ENCODE assay signal across 15 cellular contexts in the genomic region with DNA sequence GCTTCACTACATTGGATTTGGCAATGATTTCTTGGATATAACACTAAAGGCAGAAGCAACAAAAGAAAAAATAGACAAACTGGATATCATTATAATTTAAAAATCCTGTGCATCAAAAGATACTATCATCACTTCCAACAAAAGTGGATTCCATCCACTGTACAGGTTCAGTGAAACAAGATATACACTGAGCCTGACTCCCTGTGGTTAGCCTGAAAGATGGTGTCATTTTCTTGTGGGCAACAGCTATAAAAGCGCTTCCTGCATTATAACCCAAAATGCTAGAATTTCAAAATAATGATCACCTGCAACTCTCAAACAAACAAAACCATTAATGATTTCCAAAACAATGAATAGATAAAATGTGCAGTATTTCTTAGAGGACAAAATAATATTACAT. TPM values are rescaled to one million over a fixed set of nuclear protein-coding genes. Genes with fewer than 3 reads are reported as not detected.
DNase-seq lines count a peak whose midpoint lies in the region; ATAC-seq and TF ChIP-seq lines count a peak whose summit lies in the region.
"Had no signal": no experiment of that assay in that cellular context is flagged by ENCODE, and none has a peak within 500 bp of the region (broad histone marks: within the 10 kb centered on the region; RNA-seq: fewer than 3 reads in every experiment).

No MANE protein-coding gene starts in this region.

- H3K27me3 Mint-ChIP-seq in natural killer cell (ENCODE audit: low read depth in 2 of 2), result peaks cover 6 to 7% of the 10 kb centered on the region in 2 donors
- H3K27me3 Mint-ChIP-seq in natural killer cell treated with Interleukin-12 subunit alpha and Interleukin-12 subunit beta and Interleukin-15 and Interleukin-18, amount 100 ng/mL, for 72 hours, result peaks cover 16 to 18% of the 10 kb centered on the region in 2 donors
- H3K27me3 Mint-ChIP-seq in immature natural killer cell (ENCODE audit: low read depth in 3 of 3), result peaks cover 1 to 12% (median 12%) of the 10 kb centered on the region in 3 donors

- H3K4me3 ChIP-seq in NB4 (ENCODE audit: low read depth, low read length), result no peak overlapping the region
- H3K4me3 ChIP-seq: BLaER1 treated with 17β-estradiol and CSF1 and Interleukin-3, amounts not matched to agents 10 nM and 100 nM had no signal

- peaks cover 0 to 2% of the 10 kb centered on the region in 2 donors for H3K9me3 Mint-ChIP-seq in natural killer cell
- peaks cover 4% of the 10 kb centered on the region for H3K9me3 Mint-ChIP-seq in natural killer cell treated with Interleukin-12 subunit alpha and Interleukin-12 subunit beta and Interleukin-15 and Interleukin-18, amount 100 ng/mL, for 72 hours
- H3K9me3 Mint-ChIP-seq in immature natural killer cell, result peaks cover 0 to 6% (median 2%) of the 10 kb centered on the region in 6 donors

- no peaks in the 10 kb centered on the region for H3K36me3 Mint-ChIP-seq in natural killer cell
- H3K36me3 Mint-ChIP-seq in natural killer cell treated with Interleukin-12 subunit alpha and Interleukin-12 subunit beta and Interleukin-15 and Interleukin-18, amount 100 ng/mL, for 72 hours, result peaks cover 12% of the 10 kb centered on the region
- H3K36me3 Mint-ChIP-seq in immature natural killer cell, result peaks cover 0 to 2% (median 0%) of the 10 kb centered on the region in 3 donors
- H3K36me3 Mint-ChIP-seq: CD8-positive, alpha-beta T cell had no signal

- DNase-seq in NOMO-1 treated with DMSO at 0.1 percent for 48 hours (lab: John Stamatoyannopoulos, UW; ENCODE audit: unreplicated experiment) (peak; percentile 6), NOMO-1 treated with dmso at 0.1 percent for 144 hours (lab: John Stamatoyannopoulos, UW; ENCODE audit: unreplicated experiment) (no peak), natural killer cell (no peak), NB4 (ENCODE audit: low read depth) (peak; percentile 5), immature natural killer cell (peak in 2 of 3 donors; percentile 2 to 6), NCI-H774 (lab: John Stamatoyannopoulos, UW) (no peak)
- no peak for DNase-seq in natural killer cell treated with Interleukin-12 subunit alpha and Interleukin-12 subunit beta and Interleukin-15 and Interleukin-18, amount 100 ng/mL, for 72 hours (ENCODE audit: low spot score)
- DNase-seq: Calu3; CD8-positive, alpha-beta T cell; DMS79 treated with DMSO at 0.1 percent for 48 hours; EL; H9 had no signal

- TF ChIP-seq CTCF in natural killer cell (IDR thresholded peaks at IDR 0.05), result no peak
- no peak for TF ChIP-seq CTCF in NB4 (IDR thresholded peaks at IDR 0.05; ENCODE audit: low read depth, low read length)

- no peak overlapping the region for H3K4me3 Mint-ChIP-seq in natural killer cell
- no peak overlapping the region for H3K4me3 Mint-ChIP-seq in natural killer cell treated with Interleukin-12 subunit alpha and Interleukin-12 subunit beta and Interleukin-15 and Interleukin-18, amount 100 ng/mL, for 72 hours
- H3K4me3 Mint-ChIP-seq in immature natural killer cell, result no peak overlapping the region
- H3K4me3 Mint-ChIP-seq: B cell; CD8-positive, alpha-beta T cell; H9 had no signal

- ATAC-seq in natural killer cell, result peak in 2 of 3 donors; percentile 36 to 48
- no peak for ATAC-seq in natural killer cell treated with Interleukin-12 subunit alpha and Interleukin-12 subunit beta and Interleukin-15 and Interleukin-18, amount 100 ng/mL, for 72 hours
- no peak for ATAC-seq in HG02759 (IDR thresholded peaks at IDR 0.05; ENCODE audit: unreplicated experiment)
- ATAC-seq: CD8-positive, alpha-beta T cell had no signal

- intact Hi-C loops in natural killer cell (cut with micrococcal nuclease), result no loop called here

- H3K27ac Mint-ChIP-seq in natural killer cell (no peak overlapping the region), immature natural killer cell (no peak overlapping the region)
- H3K27ac Mint-ChIP-seq in natural killer cell treated with Interleukin-12 subunit alpha and Interleukin-12 subunit beta and Interleukin-15 and Interleukin-18, amount 100 ng/mL, for 72 hours, result no peak overlapping the region
- H3K27ac Mint-ChIP-seq: B cell; CD8-positive, alpha-beta T cell; H9 had no signal

- peaks cover 8 to 9% of the 10 kb centered on the region in 2 donors for H3K4me1 Mint-ChIP-seq in natural killer cell
- H3K4me1 Mint-ChIP-seq in natural killer cell treated with Interleukin-12 subunit alpha and Interleukin-12 subunit beta and Interleukin-15 and Interleukin-18, amount 100 ng/mL, for 72 hours (ENCODE audit: low read depth in 2 of 2), result peaks cover 6 to 8% of the 10 kb centered on the region in 2 donors
- peaks cover 7 to 8% of the 10 kb centered on the region in 2 donors for H3K4me1 Mint-ChIP-seq in immature natural killer cell
- H3K4me1 Mint-ChIP-seq: B cell had no signal

- TF ChIP-seq POLR2A in NB4 (IDR thresholded peaks at IDR 0.05; ENCODE audit: extremely low read depth, insufficient read length), result no peak

RNA-seq across cellular contexts. Expression of a gene that starts 39.6 kb away (rescaled TPM):
- total RNA-seq in natural killer cell, result 10 to 100 TPM; 38.8 to 50.3 (median 45.4) TPM
- 10 to 100 TPM; 21.5 to 31.4 TPM for total RNA-seq in natural killer cell treated with Interleukin-12 subunit alpha and Interleukin-12 subunit beta and Interleukin-15 and Interleukin-18, amount 100 ng/mL, for 72 hours
- polyA plus RNA-seq in immature natural killer cell, result 10 to 100 TPM; 13.7 to 23.4 (median 14.0) TPM

Comparison
In these comparisons a context has a peak if more than half of its experiments do, and no peak if none do; other contexts are left out.
1. DNase-seq: peak in NOMO-1 treated with DMSO at 0.1 percent for 48 hours (single experiment), NB4 (single experiment) and immature natural killer cell (2 of 3); none in NOMO-1 treated with dmso at 0.1 percent for 144 hours (single experiment), natural killer cell (single experiment), natural killer cell treated with Interleukin-12 subunit alpha and Interleukin-12 subunit beta and Interleukin-15 and Interleukin-18, amount 100 ng/mL, for 72 hours (single experiment) and NCI-H774 (single experiment).
2. ATAC-seq: peak in natural killer cell (2 of 3); none in natural killer cell treated with Interleukin-12 subunit alpha and Interleukin-12 subunit beta and Interleukin-15 and Interleukin-18, amount 100 ng/mL, for 72 hours (0 of 2) and HG02759 (single experiment).